In genomic region chr1:42930178-42931107, GRCh38 we compare ENCODE assay signal across 8 cellular contexts. TPM values are rescaled to one million over a fixed set of nuclear protein-coding genes. Genes with fewer than 3 reads are reported as not detected.
DNase-seq lines count a peak whose midpoint lies in the region; TF ChIP-seq lines count a peak whose summit lies in the region.

No MANE protein-coding gene starts in this region.

- no peak overlapping the region for H3K27ac Mint-ChIP-seq in endodermal cell

- no peaks in the 10 kb centered on the region for H3K27me3 Mint-ChIP-seq in endodermal cell (ENCODE audit: insufficient read depth)

- H3K4me1 ChIP-seq in Peyer's patch = peaks cover 0 to 39% (median 32%) of the 10 kb centered on the region in 4 donors
- H3K4me1 ChIP-seq in endodermal cell (ENCODE audit: control insufficient read depth, insufficient read depth, low read length) = no peaks in the 10 kb centered on the region

- TF ChIP-seq CTCF in Peyer's patch (IDR thresholded peaks at IDR 0.05) (no peak), endodermal cell (conservative IDR thresholded peaks at IDR 0.05) (no peak), GM10266 (IDR thresholded peaks at IDR 0.05; ENCODE audit: control insufficient read depth, insufficient read depth, low read depth, missing control alignments) (no peak)

- TF ChIP-seq POLR2A in Peyer's patch (IDR thresholded peaks at IDR 0.05) = no peak

- H3K4me3 ChIP-seq in Peyer's patch (no peak overlapping the region), endodermal cell (ENCODE audit: low read length) (no peak overlapping the region)

- 95 to 96% methylated on average over 20 to 25 of the region's 25 CpGs for WGBS in endodermal cell (ENCODE audit: insufficient coverage in 1 of 2, insufficient read length in 1 of 2), 2 experiments

- no peaks in the 10 kb centered on the region for H3K9me3 Mint-ChIP-seq in endodermal cell

- H3K4me1 Mint-ChIP-seq in endodermal cell = peaks cover 9% of the 10 kb centered on the region

- H3K9me3 ChIP-seq in Peyer's patch = no peaks in the 10 kb centered on the region
- no peaks in the 10 kb centered on the region for H3K9me3 ChIP-seq in endodermal cell (ENCODE audit: control insufficient read depth, low read length)

- peak; percentile 53 for DNase-seq in activated CD8-positive, alpha-beta memory T cell treated with anti-CD3 and anti-CD28 coated beads, Interleukin-2, amount 50 U/mL, for 48 hours
- DNase-seq in activated CD8-positive, alpha-beta memory T cell treated with anti-CD3 and anti-CD28 coated beads, Interleukin-2, amount 50 U/mL, for 4 hours = no peak
- DNase-seq in Peyer's patch (peak in 1 of 3 donors; percentile 46), endodermal cell (peak; percentile 42), NCI-H526 (lab: John Stamatoyannopoulos, UW) (no peak), medulla oblongata (ENCODE audit: extremely low spot score) (no peak), GM10266 (ENCODE audit: extremely low spot score) (no peak)
- peak; percentile 20 for DNase-seq in stimulated activated CD8-positive, alpha-beta memory T cell treated with anti-CD3 and anti-CD28 coated beads, Interleukin-4, amount 100 ng/mL, for 48 hours

- H3K9ac ChIP-seq in endodermal cell (ENCODE audit: extremely low read depth, low read length, poor library complexity, severe bottlenecking) = no peak overlapping the region

- H3K27me3 ChIP-seq in Peyer's patch (no peaks in the 10 kb centered on the region), endodermal cell (ENCODE audit: control insufficient read depth, insufficient read depth, low read length, poor library complexity, severe bottlenecking) (no peaks in the 10 kb centered on the region)

- no peak overlapping the region for H3K4me3 Mint-ChIP-seq in endodermal cell

- peak overlapping the region in 3 of 4 donors; percentile 32 to 87 (median 73) for H3K27ac ChIP-seq in Peyer's patch
- no peak overlapping the region for H3K27ac ChIP-seq in endodermal cell (ENCODE audit: low read depth, low read length)

- peaks cover 52% of the 10 kb centered on the region for H3K36me3 Mint-ChIP-seq in endodermal cell (ENCODE audit: low read depth)

- H3K36me3 ChIP-seq in Peyer's patch (peaks cover 0 to 38% (median 0%) of the 10 kb centered on the region in 3 donors), endodermal cell (ENCODE audit: control insufficient read depth, insufficient read depth, low read length) (peaks cover 40% of the 10 kb centered on the region)

RNA-seq across cellular contexts. Expression of gene SLC2A1, which starts 28.2 kb away (rescaled TPM):
- total RNA-seq in Peyer's patch (10 to 100 TPM; 15.7 to 35.7 (median 32.3) TPM), endodermal cell (10 to 100 TPM; 42.5 to 69.7 TPM)
- 172 TPM for polyA plus RNA-seq in endodermal cell (2013, experiment 1 of 2)
- 136 TPM for polyA plus RNA-seq in endodermal cell (2013, experiment 2 of 2)

Comparison
In these comparisons a context has a peak if more than half of its experiments do, and no peak if none do; other contexts are left out.
1. DNase-seq: peak in activated CD8-positive, alpha-beta memory T cell treated with anti-CD3 and anti-CD28 coated beads, Interleukin-2, amount 50 U/mL, for 48 hours (single experiment), endodermal cell (single experiment) and stimulated activated CD8-positive, alpha-beta memory T cell treated with anti-CD3 and anti-CD28 coated beads, Interleukin-4, amount 100 ng/mL, for 48 hours (single experiment); none in activated CD8-positive, alpha-beta memory T cell treated with anti-CD3 and anti-CD28 coated beads, Interleukin-2, amount 50 U/mL, for 4 hours (single experiment), NCI-H526 (0 of 2), medulla oblongata (single experiment) and GM10266 (single experiment).